In the genomic region with DNA sequence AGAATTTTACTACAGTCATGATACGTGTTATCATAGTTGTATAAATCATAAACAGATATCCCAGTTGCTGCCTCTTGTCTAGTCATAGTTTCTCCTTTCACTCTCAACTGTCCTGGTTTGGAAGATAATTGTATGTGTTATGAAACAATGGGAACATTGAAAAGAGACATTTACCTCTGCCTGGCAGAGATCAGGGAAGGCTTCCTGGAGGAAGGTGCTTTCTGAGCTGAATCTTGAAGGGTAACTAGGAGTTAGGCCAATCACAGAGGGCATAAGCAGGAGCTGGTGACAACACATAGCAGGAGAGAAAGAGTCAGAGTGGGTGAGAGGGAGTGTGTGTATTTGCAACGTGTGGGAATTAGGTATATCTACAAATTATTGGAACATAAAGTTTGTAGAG, we compare ENCODE assay signal across 1 cellular context.
A peak's percentile ranks its signal among the peaks of the same experiment; 100 is the strongest.
TF ChIP-seq lines count a peak whose summit lies in the region.

No MANE protein-coding gene starts in this region.

TF ChIP-seq in HepG2, 621 proteins besides CTCF, POLR2A, EP300 and RAD21:
- TF ChIP-seq CENPBD1 (CRISPR knock-in tag; IDR thresholded peaks at IDR 0.05; ENCODE audit: borderline replicate concordance, low read depth), result no peak
- TF ChIP-seq RCOR2 (CRISPR knock-in tag; IDR thresholded peaks at IDR 0.05), result peak; percentile 55; the same call in 1 of the 2 replicates
- TF ChIP-seq ZNF547 (CRISPR knock-in tag; IDR thresholded peaks at IDR 0.05), result no peak
- peak; percentile 98 for TF ChIP-seq ZFP36 (IDR thresholded peaks at IDR 0.05; ENCODE audit: borderline replicate concordance, low read depth, low read length, partially characterized antibody)
- TF ChIP-seq ZNF343 (CRISPR knock-in tag; IDR thresholded peaks at IDR 0.05), result no peak
- no peak for TF ChIP-seq SNRNP70 (IDR thresholded peaks at IDR 0.05; ENCODE audit: low read depth, low read length)
- 0 out of 2 replicates have a peak, but pooled peaks have one; percentile 25 for TF ChIP-seq ZNF614 (CRISPR knock-in tag; IDR thresholded peaks at IDR 0.05; ENCODE audit: borderline replicate concordance)
- TF ChIP-seq GATAD1 (CRISPR knock-in tag; IDR thresholded peaks at IDR 0.05), result 0 out of 2 replicates have a peak, but pooled peaks have one; percentile 14
- no peak for TF ChIP-seq KDM6A (CRISPR knock-in tag; IDR thresholded peaks at IDR 0.05; ENCODE audit: low read depth)
- TF ChIP-seq CEBPG (CRISPR knock-in tag; IDR thresholded peaks at IDR 0.05), result peak; percentile 27; the same call in 1 of the 2 replicates
- no peak for TF ChIP-seq ZMYM4 (CRISPR knock-in tag; IDR thresholded peaks at IDR 0.05)
- TF ChIP-seq SMARCE1 (IDR thresholded peaks at IDR 0.05; ENCODE audit: borderline replicate concordance), result no peak
- 0 out of 2 replicates have a peak, but pooled peaks have one; percentile 12 for TF ChIP-seq SAP130 (CRISPR knock-in tag; IDR thresholded peaks at IDR 0.05; ENCODE audit: low read depth)
- TF ChIP-seq TEAD2 (CRISPR knock-in tag; IDR thresholded peaks at IDR 0.05), result no peak
- TF ChIP-seq ZMYM3 (CRISPR knock-in tag; IDR thresholded peaks at IDR 0.05), result peak; percentile 94
- no peak for TF ChIP-seq ZNF792 (CRISPR knock-in tag; IDR thresholded peaks at IDR 0.05)
- 0 out of 2 replicates have a peak, but pooled peaks have one; percentile 71 for TF ChIP-seq KDM1A (CRISPR knock-in tag; IDR thresholded peaks at IDR 0.05)
- TF ChIP-seq CHD4 (IDR thresholded peaks at IDR 0.05; ENCODE audit: borderline replicate concordance, low read length), result peak; percentile 82; the same call in 1 of the 2 replicates
- TF ChIP-seq MAFG (CRISPR knock-in tag; IDR thresholded peaks at IDR 0.05), result no peak
- TF ChIP-seq GABPA (IDR thresholded peaks at IDR 0.05; ENCODE audit: low read depth, low read length), result no peak
- 0 out of 2 replicates have a peak, but pooled peaks have one; percentile 1 for TF ChIP-seq GABPA (CRISPR knock-in tag; IDR thresholded peaks at IDR 0.05; ENCODE audit: low read depth)
- 0 out of 2 replicates have a peak, but pooled peaks have one; percentile 27 for TF ChIP-seq ZC3H13 (CRISPR knock-in tag; IDR thresholded peaks at IDR 0.05)
- 0 out of 2 replicates have a peak, but pooled peaks have one; percentile 30 for TF ChIP-seq ZNF276 (CRISPR knock-in tag; IDR thresholded peaks at IDR 0.05; ENCODE audit: low read depth)
- TF ChIP-seq FIP1L1 (IDR thresholded peaks at IDR 0.05; ENCODE audit: borderline replicate concordance, insufficient read depth, low read depth, low read length), result no peak
TF ChIP-seq in HepG2: peak in this region for 12.
